ENCODE assay signal across 29 cellular contexts in genomic region chr3:52962160-52962559, GRCh38.
"Had no signal": no experiment of that assay in that cellular context is flagged by ENCODE, and none has a peak within 500 bp of the region (broad histone marks: within the 10 kb centered on the region; RNA-seq: fewer than 3 reads in every experiment).

No MANE protein-coding gene starts in this region.

- H3K4me3 Mint-ChIP-seq: naive thymus-derived CD8-positive, alpha-beta T cell; natural killer cell treated with Interleukin-12 subunit alpha and Interleukin-12 subunit beta and Interleukin-15 and Interleukin-18, amount 100 ng/mL, for 72 hours; nephron progenitor cell; neural crest cell; stimulated activated effector memory CD8-positive, alpha-beta T cell treated with anti-CD3 and anti-CD28 coated beads, Interleukin-12 subunit alpha, Interleukin-12 subunit beta, amount 100 ng/mL, for 72 hours; stimulated activated naive B cell treated with anti-CD40 and anti-IgM and Interleukin-4, amounts not matched to agents 10 μg/mL and 1 μg/mL and 100 μg/mL, for 72 hours; stimulated activated naive CD8-positive, alpha-beta T cell treated with anti-CD3 and anti-CD28 coated beads, Interleukin-15, amount 100 ng/mL, for 72 hours had no signal

- H3K36me3 ChIP-seq: neutrophil, right lobe of liver, suprapubic skin, tibial artery, upper lobe of left lung, vagina had no signal

- H3K27ac ChIP-seq: neutrophil, parathyroid adenoma, psoas muscle, right lobe of liver, sigmoid colon, suprapubic skin, testis, tibial artery, upper lobe of left lung, vagina had no signal

- ATAC-seq: naive thymus-derived CD8-positive, alpha-beta T cell; natural killer cell treated with Interleukin-12 subunit alpha and Interleukin-12 subunit beta and Interleukin-15 and Interleukin-18, amount 100 ng/mL, for 72 hours; right cardiac atrium; right lobe of liver; stimulated activated effector memory CD8-positive, alpha-beta T cell treated with anti-CD3 and anti-CD28 coated beads, Interleukin-12 subunit alpha, Interleukin-12 subunit beta, amount 100 ng/mL, for 72 hours; stimulated activated naive B cell treated with anti-CD40 and anti-IgM and Interleukin-4, amounts not matched to agents 10 μg/mL and 1 μg/mL and 100 μg/mL, for 72 hours; stimulated activated naive CD8-positive, alpha-beta T cell treated with anti-CD3 and anti-CD28 coated beads, Interleukin-15, amount 100 ng/mL, for 72 hours; stimulated activated naive CD8-positive, alpha-beta T cell treated with anti-CD3 and anti-CD28 coated beads, Interleukin-15, Interleukin-2, amounts not matched to agents 100 U/mL and 50 U/mL, for 24 hours had no signal

- H3K9me3 ChIP-seq: neutrophil, psoas muscle, right lobe of liver, sigmoid colon, suprapubic skin, testis, tibial artery, upper lobe of left lung, vagina had no signal

- H3K27ac Mint-ChIP-seq: naive thymus-derived CD8-positive, alpha-beta T cell; natural killer cell treated with Interleukin-12 subunit alpha and Interleukin-12 subunit beta and Interleukin-15 and Interleukin-18, amount 100 ng/mL, for 72 hours; nephron progenitor cell; progenitor cell of endocrine pancreas; stimulated activated effector memory CD8-positive, alpha-beta T cell treated with anti-CD3 and anti-CD28 coated beads, Interleukin-12 subunit alpha, Interleukin-12 subunit beta, amount 100 ng/mL, for 72 hours; stimulated activated naive B cell treated with anti-CD40 and anti-IgM and Interleukin-4, amounts not matched to agents 10 μg/mL and 1 μg/mL and 100 μg/mL, for 72 hours; stimulated activated naive CD8-positive, alpha-beta T cell treated with anti-CD3 and anti-CD28 coated beads, Interleukin-15, amount 100 ng/mL, for 72 hours had no signal

- H3K4me3 ChIP-seq: psoas muscle, right lobe of liver, sigmoid colon, suprapubic skin, testis, tibial artery, upper lobe of left lung, vagina had no signal

- H3K9ac ChIP-seq: parathyroid adenoma had no signal

- DNase-seq: naive thymus-derived CD8-positive, alpha-beta T cell; nephron progenitor cell; nucleus accumbens; posterior cingulate gyrus; psoas muscle; right cardiac atrium; right lobe of liver; sigmoid colon; small intestine; stimulated activated CD4-positive, alpha-beta T cell treated with anti-CD3 and anti-CD28 coated beads, Interleukin-15, amount 100 ng/mL, for 24 hours; stimulated activated CD4-positive, alpha-beta T cell treated with anti-CD3 and anti-CD28 coated beads, Interleukin-2, amount 100 ng/mL, for 24 hours; stimulated activated CD4-positive, alpha-beta T cell treated with anti-CD3 and anti-CD28 coated beads, Interleukin-2, amount 100 ng/mL, for 48 hours; stimulated activated CD4-positive, alpha-beta T cell treated with anti-CD3 and anti-CD28 coated beads, Interleukin-4, amount 100 ng/mL, for 24 hours; stimulated activated naive B cell treated with anti-CD40 and anti-IgM and Interleukin-4, amounts not matched to agents 10 μg/mL and 1 μg/mL and 100 μg/mL, for 72 hours; stimulated activated naive CD8-positive, alpha-beta T cell treated with anti-CD3 and anti-CD28 coated beads, Interleukin-15, amount 100 ng/mL, for 72 hours; stimulated activated naive CD8-positive, alpha-beta T cell treated with anti-CD3 and anti-CD28 coated beads, Interleukin-15, Interleukin-2, amounts not matched to agents 100 U/mL and 50 U/mL, for 24 hours; substantia nigra; testis; tibial artery; trophoblast cell; upper lobe of left lung had no signal

- H3K4me1 ChIP-seq: parathyroid adenoma, psoas muscle, right lobe of liver, sigmoid colon, suprapubic skin, testis, tibial artery, upper lobe of left lung, vagina had no signal

- H3K4me1 Mint-ChIP-seq: nephron progenitor cell, neural crest cell had no signal

- H3K27me3 Mint-ChIP-seq: naive thymus-derived CD8-positive, alpha-beta T cell; natural killer cell treated with Interleukin-12 subunit alpha and Interleukin-12 subunit beta and Interleukin-15 and Interleukin-18, amount 100 ng/mL, for 72 hours; progenitor cell of endocrine pancreas; stimulated activated naive B cell treated with anti-CD40 and anti-IgM and Interleukin-4, amounts not matched to agents 10 μg/mL and 1 μg/mL and 100 μg/mL, for 72 hours; stimulated activated naive CD8-positive, alpha-beta T cell treated with anti-CD3 and anti-CD28 coated beads, Interleukin-15, amount 100 ng/mL, for 72 hours had no signal

- H3K27me3 ChIP-seq: neutrophil, right lobe of liver, sigmoid colon, suprapubic skin, testis, tibial artery, upper lobe of left lung, vagina had no signal

- H3K9me3 Mint-ChIP-seq: naive thymus-derived CD8-positive, alpha-beta T cell; natural killer cell treated with Interleukin-12 subunit alpha and Interleukin-12 subunit beta and Interleukin-15 and Interleukin-18, amount 100 ng/mL, for 72 hours; stimulated activated effector memory CD8-positive, alpha-beta T cell treated with anti-CD3 and anti-CD28 coated beads, Interleukin-12 subunit alpha, Interleukin-12 subunit beta, amount 100 ng/mL, for 72 hours had no signal
